1 cellular context compared by ENCODE assay signal in genomic region chr10:110398419-110399162, GRCh38.
TF ChIP-seq lines count a peak whose summit lies in the region.

No MANE protein-coding gene starts in this region.

TF ChIP-seq in HepG2, 621 proteins besides CTCF, POLR2A, EP300 and RAD21 (continued from another document):
- TF ChIP-seq MNT (IDR thresholded peaks at IDR 0.05), result no peak
- TF ChIP-seq THAP8 (CRISPR knock-in tag; IDR thresholded peaks at IDR 0.05; ENCODE audit: borderline replicate concordance), result no peak
- TF ChIP-seq CBX2 (IDR thresholded peaks at IDR 0.05; ENCODE audit: low read depth, low read length), result no peak
- no peak for TF ChIP-seq CBX2 (CRISPR knock-in tag; IDR thresholded peaks at IDR 0.05; ENCODE audit: low read depth)
- no peak for TF ChIP-seq ZFY (CRISPR knock-in tag; IDR thresholded peaks at IDR 0.05)
- TF ChIP-seq KLF9 (CRISPR knock-in tag; IDR thresholded peaks at IDR 0.05; ENCODE audit: low read depth), result no peak
- peak; percentile 28; the same call in 1 of the 2 replicates for TF ChIP-seq FOXO1 (CRISPR knock-in tag; IDR thresholded peaks at IDR 0.05)
- peak; percentile 76 for TF ChIP-seq BHLHE40 (IDR thresholded peaks at IDR 0.05; ENCODE audit: low read length)
- peak; percentile 38; the same call in 1 of the 2 replicates for TF ChIP-seq RFX3 (CRISPR knock-in tag; IDR thresholded peaks at IDR 0.05)
- peak; percentile 88 for TF ChIP-seq FOSL2 (CRISPR knock-in tag; IDR thresholded peaks at IDR 0.05)
- no peak for TF ChIP-seq ZSCAN20 (CRISPR knock-in tag; IDR thresholded peaks at IDR 0.05; ENCODE audit: borderline replicate concordance)
- no peak for TF ChIP-seq FOXP1 (IDR thresholded peaks at IDR 0.05)
- peak; percentile 73 for TF ChIP-seq FOXP1 (CRISPR knock-in tag; IDR thresholded peaks at IDR 0.05)
- TF ChIP-seq TEAD2 (CRISPR knock-in tag; IDR thresholded peaks at IDR 0.05), result no peak
- 0 out of 2 replicates have a peak, but pooled peaks have one; percentile 27 for TF ChIP-seq FOXP4 (CRISPR knock-in tag; IDR thresholded peaks at IDR 0.05)
- TF ChIP-seq ZBTB21 (CRISPR knock-in tag; IDR thresholded peaks at IDR 0.05), result no peak
- no peak for TF ChIP-seq U2AF1 (optimal IDR thresholded peaks at IDR 0.05; ENCODE audit: low read depth, low read length)
- peak; percentile 12 for TF ChIP-seq ASH2L (IDR thresholded peaks at IDR 0.05; ENCODE audit: insufficient read length, low read depth, low read length)
